Comparison of ENCODE assay signal across 16 cellular contexts in genomic region chr14:96747608-96748007, GRCh38. TPM values are rescaled to one million over a fixed set of nuclear protein-coding genes. Genes with fewer than 3 reads are reported as not detected.
DNase-seq lines count a peak whose midpoint lies in the region; ATAC-seq and TF ChIP-seq lines count a peak whose summit lies in the region.
"Had no signal": no experiment of that assay in that cellular context is flagged by ENCODE, and none has a peak within 500 bp of the region (broad histone marks: within the 10 kb centered on the region; RNA-seq: fewer than 3 reads in every experiment).

No MANE protein-coding gene starts in this region.

- no peak overlapping the region for H3K4me3 ChIP-seq in coronary artery
- H3K4me3 ChIP-seq in sigmoid colon: no peak overlapping the region
- H3K4me3 ChIP-seq in osteoblast (ENCODE audit: insufficient read depth, low read length): no peak overlapping the region
- H3K4me3 ChIP-seq: BLaER1, GM23338, HAP-1 had no signal

- WGBS in sigmoid colon, 2 donors: 86 to 88% methylated on average over 10 of the region's 10 CpGs

- TF ChIP-seq CTCF in coronary artery (IDR thresholded peaks at IDR 0.05): no peak
- no peak for TF ChIP-seq CTCF in sigmoid colon (IDR thresholded peaks at IDR 0.05)
- no peak for TF ChIP-seq CTCF in osteoblast (IDR thresholded peaks at IDR 0.05; ENCODE audit: extremely low read depth, low read depth, low read length)

- H3K36me3 ChIP-seq in sigmoid colon (no peaks in the 10 kb centered on the region), osteoblast (ENCODE audit: insufficient read depth, low read length) (no peaks in the 10 kb centered on the region)
- H3K36me3 ChIP-seq: BLaER1, HAP-1 had no signal

- TF ChIP-seq POLR2A in sigmoid colon (IDR thresholded peaks at IDR 0.05): no peak

- H3K4me1 ChIP-seq in sigmoid colon (no peaks in the 10 kb centered on the region), osteoblast (ENCODE audit: insufficient read depth, low read length) (no peaks in the 10 kb centered on the region)
- H3K4me1 ChIP-seq: Caco-2 had no signal

- no peaks in the 10 kb centered on the region for H3K79me2 ChIP-seq in osteoblast (ENCODE audit: insufficient read depth, low read length)

- H2AFZ ChIP-seq in osteoblast (ENCODE audit: low read length): no peak overlapping the region
- H2AFZ ChIP-seq: GM23338 had no signal

- H3K27ac ChIP-seq in coronary artery (no peak overlapping the region), sigmoid colon (no peak overlapping the region), osteoblast (ENCODE audit: low read depth, low read length) (no peak overlapping the region)
- H3K27ac ChIP-seq: BLaER1, C4-2B had no signal

- no peak overlapping the region for H3K4me2 ChIP-seq in osteoblast (ENCODE audit: insufficient read depth, low read length)
- H3K4me2 ChIP-seq: BLaER1, GM23338 had no signal

- no peak for TF ChIP-seq EP300 in sigmoid colon (IDR thresholded peaks at IDR 0.05)

- DNase-seq in coronary artery (ENCODE audit: low spot score) (peak; percentile 50), islet precursor cell (peak; percentile 41), sigmoid colon (peak; percentile 46), A172 (ENCODE audit: low spot score) (no peak), osteoblast (ENCODE audit: insufficient read length, low spot score, missing footprints) (no peak)
- DNase-seq: Caco-2; CD4-positive, CD25-positive, alpha-beta regulatory T cell; CD8-positive, alpha-beta T cell; DMS153; DND-41; HFFc6 had no signal

- H3K27me3 ChIP-seq in sigmoid colon (peaks cover 0 to 29% (median 0%) of the 10 kb centered on the region in 3 donors), osteoblast (ENCODE audit: insufficient read depth, low read length) (peaks cover 17% of the 10 kb centered on the region)
- H3K27me3 ChIP-seq: BLaER1 had no signal

- intact Hi-C loops in sigmoid colon (cut with DNase I): no loop called here

- H3K9me3 ChIP-seq in sigmoid colon (no peaks in the 10 kb centered on the region), osteoblast (ENCODE audit: low read depth, low read length) (no peaks in the 10 kb centered on the region)
- H3K9me3 ChIP-seq: BLaER1, Caco-2, HAP-1 had no signal

- H4K20me1 ChIP-seq in osteoblast (ENCODE audit: insufficient read depth, low read length): no peaks in the 10 kb centered on the region
- H4K20me1 ChIP-seq: BLaER1 had no signal

- ATAC-seq in GM19035 (IDR thresholded peaks at IDR 0.05; ENCODE audit: unreplicated experiment): no peak
- ATAC-seq: CD8-positive, alpha-beta T cell; GM23338 had no signal

RNA-seq across cellular contexts. Expression of gene VRK1, which starts 49.6 kb away (rescaled TPM):
- total RNA-seq in sigmoid colon (10 to 100 TPM; 12.8 to 25.7 (median 19.5) TPM), osteoblast (20.9 and 24.2 TPM in 2 replicates)
- 10 to 100 TPM in 2 of 3 donors, 1 to 10 TPM in 1; 7.8 to 17.9 (median 11.6) TPM for polyA plus RNA-seq in sigmoid colon
- 53.2 and 77.2 TPM in 2 replicates for total RNA-seq in A172 (2014; rRNA removed; shearing (Covaris generic))

Comparison
In these comparisons a context has a peak if more than half of its experiments do, and no peak if none do; other contexts are left out.
1. DNase-seq: peak in coronary artery (single experiment), islet precursor cell (single experiment) and sigmoid colon (single experiment); none in A172 (single experiment) and osteoblast (single experiment).